In the genomic region with DNA sequence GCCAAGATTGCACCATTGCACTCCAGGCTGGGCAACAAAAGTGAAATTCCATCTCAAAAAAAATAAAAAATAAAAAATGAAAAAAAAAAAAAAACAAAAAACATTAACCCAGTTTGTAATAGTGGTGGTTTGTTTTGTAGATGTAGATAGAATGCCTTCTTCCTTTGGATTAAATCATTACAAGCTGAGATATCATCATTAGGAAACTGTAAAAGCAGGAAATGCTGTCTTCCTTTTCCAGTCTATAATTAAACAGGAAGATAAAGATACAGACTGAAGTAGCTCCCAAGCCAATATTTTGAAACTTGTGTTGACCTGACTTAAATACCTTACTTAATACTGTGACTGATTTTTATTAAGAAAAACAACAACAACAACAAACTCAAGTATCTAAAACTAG, we compare ENCODE assay signal across 28 cellular contexts.
"Had no signal": no experiment of that assay in that cellular context is flagged by ENCODE, and none has a peak within 500 bp of the region (broad histone marks: within the 10 kb centered on the region; RNA-seq: fewer than 3 reads in every experiment).

No MANE protein-coding gene starts in this region.

- H3K36me3 Mint-ChIP-seq: activated CD4-positive, alpha-beta memory T cell treated with anti-CD3 and anti-CD28 coated beads for 36 hours had no signal

- DNase-seq: activated CD4-positive, alpha-beta memory T cell treated with anti-CD3 and anti-CD28 coated beads for 36 hours; activated CD4-positive, alpha-beta T cell treated with anti-CD3 and anti-CD28 coated beads for 36 hours; activated CD4-positive, alpha-beta T cell treated with anti-CD3 and anti-CD28 coated beads, Interleukin-2, amount 10 ng/mL, durations not matched to agents 24 days and 14 days; activated CD4-positive, CD25-positive, alpha-beta regulatory T cell; activated CD4-positive, CD25-positive, alpha-beta regulatory T cell treated with anti-CD3 and anti-CD28 coated beads, Interleukin-2, amount 50 U/mL, for 72 hours; activated CD8-positive, alpha-beta memory T cell treated with anti-CD3 and anti-CD28 coated beads, Interleukin-2, amount 10 ng/mL, durations not matched to agents 7 days and 5 days; activated CD8-positive, alpha-beta memory T cell treated with anti-CD3 and anti-CD28 coated beads, Interleukin-2, amount 50 U/mL, for 4 hours; activated CD8-positive, alpha-beta T cell treated with anti-CD3 and anti-CD28 coated beads, Interleukin-2, amount 10 ng/mL, durations not matched to agents 7 days and 5 days; activated effector memory CD4-positive, alpha-beta T cell treated with anti-CD3 and anti-CD28 coated beads, Interleukin-2, amount 50 U/mL, for 16 hours; activated naive CD4-positive, alpha-beta T cell treated with anti-CD3 and anti-CD28 coated beads for 36 hours; activated T-cell treated with anti-CD3 and anti-CD28 coated beads, Interleukin-2, amount 50 U/mL, for 1 hour; activated T-cell treated with anti-CD3 and anti-CD28 coated beads, Interleukin-2, amount 50 U/mL, for 48 hours; amniotic stem cell; anterior cingulate cortex; brain microvascular endothelial cell; caudate nucleus; cortex of kidney; dermis blood vessel endothelial cell; effector CD4-positive, alpha-beta T cell; effector memory CD8-positive, alpha-beta T cell; foreskin fibroblast; T-helper 2 cell had no signal

- H3K27ac Mint-ChIP-seq: activated CD4-positive, alpha-beta memory T cell treated with anti-CD3 and anti-CD28 coated beads for 36 hours; activated CD4-positive, alpha-beta T cell treated with anti-CD3 and anti-CD28 coated beads for 36 hours; activated CD4-positive, alpha-beta T cell treated with anti-CD3 and anti-CD28 coated beads, Interleukin-2, amount 10 ng/mL, durations not matched to agents 24 days and 14 days; activated CD8-positive, alpha-beta memory T cell treated with anti-CD3 and anti-CD28 coated beads, Interleukin-2, amount 10 ng/mL, durations not matched to agents 7 days and 5 days; activated CD8-positive, alpha-beta T cell treated with anti-CD3 and anti-CD28 coated beads, Interleukin-2, amount 10 ng/mL, durations not matched to agents 7 days and 5 days; activated naive CD4-positive, alpha-beta T cell treated with anti-CD3 and anti-CD28 coated beads for 36 hours; activated naive CD8-positive, alpha-beta T cell; activated T-helper 1 cell treated with anti-CD3 and anti-CD28 coated beads, Interleukin-12 subunit alpha, Interleukin-12 subunit beta, Interleukin-2, Interleukin-4 antibody, amounts not matched to agents 30 ng/mL and 10 ng/mL and 1 ng/mL, durations not matched to agents 14 hours and 24 hours and 36 hours; activated T-helper 2 cell treated with anti-CD3 and anti-CD28 coated beads, Interferon-gamma antibody, Interleukin-2, Interleukin-4, amounts not matched to agents 10 μg/mL and 5 μg/mL and 100 μg/mL, durations not matched to agents 14 hours and 24 hours and 36 hours; effector memory CD8-positive, alpha-beta T cell had no signal

- H3K27me3 Mint-ChIP-seq: activated CD4-positive, alpha-beta memory T cell treated with anti-CD3 and anti-CD28 coated beads for 36 hours; activated CD4-positive, alpha-beta T cell treated with anti-CD3 and anti-CD28 coated beads for 36 hours; activated CD4-positive, alpha-beta T cell treated with anti-CD3 and anti-CD28 coated beads, Interleukin-2, amount 10 ng/mL, durations not matched to agents 24 days and 14 days; activated CD8-positive, alpha-beta memory T cell treated with anti-CD3 and anti-CD28 coated beads, Interleukin-2, amount 10 ng/mL, durations not matched to agents 7 days and 5 days; activated naive CD8-positive, alpha-beta T cell; effector memory CD8-positive, alpha-beta T cell had no signal

- FAIRE-seq: astrocyte, frontal cortex had no signal

- H3K27ac ChIP-seq: brain microvascular endothelial cell had no signal

- H3K4me3 Mint-ChIP-seq: activated CD4-positive, alpha-beta memory T cell treated with anti-CD3 and anti-CD28 coated beads for 36 hours; activated CD4-positive, alpha-beta T cell treated with anti-CD3 and anti-CD28 coated beads for 36 hours; activated CD4-positive, alpha-beta T cell treated with anti-CD3 and anti-CD28 coated beads, Interleukin-2, amount 10 ng/mL, durations not matched to agents 24 days and 14 days; activated CD8-positive, alpha-beta memory T cell treated with anti-CD3 and anti-CD28 coated beads, Interleukin-2, amount 10 ng/mL, durations not matched to agents 7 days and 5 days; activated CD8-positive, alpha-beta T cell treated with anti-CD3 and anti-CD28 coated beads, Interleukin-2, amount 10 ng/mL, durations not matched to agents 7 days and 5 days; activated naive CD4-positive, alpha-beta T cell treated with anti-CD3 and anti-CD28 coated beads for 36 hours; activated naive CD8-positive, alpha-beta T cell; activated T-helper 1 cell treated with anti-CD3 and anti-CD28 coated beads, Interleukin-12 subunit alpha, Interleukin-12 subunit beta, Interleukin-2, Interleukin-4 antibody, amounts not matched to agents 30 ng/mL and 10 ng/mL and 1 ng/mL, durations not matched to agents 14 hours and 24 hours and 36 hours; effector memory CD8-positive, alpha-beta T cell had no signal

- H3K36me3 ChIP-seq: brain microvascular endothelial cell had no signal

- H3K9me3 Mint-ChIP-seq: activated CD4-positive, alpha-beta memory T cell treated with anti-CD3 and anti-CD28 coated beads for 36 hours; activated naive CD4-positive, alpha-beta T cell treated with anti-CD3 and anti-CD28 coated beads for 36 hours; activated T-helper 1 cell treated with anti-CD3 and anti-CD28 coated beads, Interleukin-12 subunit alpha, Interleukin-12 subunit beta, Interleukin-2, Interleukin-4 antibody, amounts not matched to agents 30 ng/mL and 10 ng/mL and 1 ng/mL, durations not matched to agents 14 hours and 24 hours and 36 hours; activated T-helper 2 cell treated with anti-CD3 and anti-CD28 coated beads, Interferon-gamma antibody, Interleukin-2, Interleukin-4, amounts not matched to agents 10 μg/mL and 5 μg/mL and 100 μg/mL, durations not matched to agents 14 hours and 24 hours and 36 hours; effector memory CD8-positive, alpha-beta T cell had no signal

- H3K27me3 ChIP-seq: brain microvascular endothelial cell had no signal

- ATAC-seq: activated CD4-positive, alpha-beta T cell treated with anti-CD3 and anti-CD28 coated beads for 36 hours; activated CD8-positive, alpha-beta memory T cell treated with anti-CD3 and anti-CD28 coated beads, Interleukin-2, amount 10 ng/mL, durations not matched to agents 7 days and 5 days; activated CD8-positive, alpha-beta T cell treated with anti-CD3 and anti-CD28 coated beads, Interleukin-2, amount 10 ng/mL, durations not matched to agents 7 days and 5 days; effector memory CD8-positive, alpha-beta T cell; esophagus mucosa had no signal
